In the genomic region with DNA sequence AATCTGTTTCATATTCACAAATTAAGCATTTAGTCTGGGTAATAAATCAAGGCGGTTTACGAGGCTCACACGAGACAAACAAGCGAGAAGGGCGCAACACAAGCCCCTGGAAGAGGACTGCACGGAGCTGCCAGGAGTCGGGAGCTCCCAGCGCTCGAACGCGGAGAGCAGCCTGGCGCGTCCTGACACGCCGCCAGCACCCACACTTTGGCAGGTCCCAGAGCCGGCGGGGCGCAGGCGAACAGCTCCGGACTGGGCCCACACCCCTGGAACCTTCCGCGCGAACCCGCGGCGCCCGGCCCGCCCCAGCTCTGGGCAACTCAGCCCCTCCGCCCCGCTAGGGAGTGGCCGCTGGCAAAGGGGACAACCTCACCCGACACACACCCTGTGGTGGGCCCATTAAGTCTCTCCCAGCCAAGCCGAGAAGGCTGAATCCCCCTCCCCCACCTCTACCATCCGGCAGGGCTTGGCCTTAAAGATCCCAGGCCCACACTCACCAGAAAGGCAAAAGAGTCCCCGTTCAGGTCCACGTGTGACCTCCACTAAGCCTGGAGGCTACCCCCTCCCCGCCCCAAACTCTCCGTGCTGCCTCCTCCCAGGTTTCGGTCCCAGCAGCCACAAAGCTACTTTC, we compare ENCODE assay signal across 1 cellular context.
TF ChIP-seq lines count a peak whose summit lies in the region.

No MANE protein-coding gene starts in this region.

TF ChIP-seq in HEK293, 187 proteins besides CTCF, POLR2A, EP300 and RAD21 (continued from another document):
- TF ChIP-seq, protein P1, sequence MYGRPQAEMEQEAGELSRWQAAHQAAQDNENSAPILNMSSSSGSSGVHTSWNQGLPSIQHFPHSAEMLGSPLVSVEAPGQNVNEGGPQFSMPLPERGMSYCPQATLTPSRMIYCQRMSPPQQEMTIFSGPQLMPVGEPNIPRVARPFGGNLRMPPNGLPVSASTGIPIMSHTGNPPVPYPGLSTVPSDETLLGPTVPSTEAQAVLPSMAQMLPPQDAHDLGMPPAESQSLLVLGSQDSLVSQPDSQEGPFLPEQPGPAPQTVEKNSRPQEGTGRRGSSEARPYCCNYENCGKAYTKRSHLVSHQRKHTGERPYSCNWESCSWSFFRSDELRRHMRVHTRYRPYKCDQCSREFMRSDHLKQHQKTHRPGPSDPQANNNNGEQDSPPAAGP (tag by site-specific recombination; IDR thresholded peaks at IDR 0.05), result peak; percentile 39; the same call in 1 of the 2 replicates
- TF ChIP-seq ZNF558 (tag by site-specific recombination; IDR thresholded peaks at IDR 0.05) (no peak), ZNF324 (tag by site-specific recombination; IDR thresholded peaks at IDR 0.05) (no peak), ZNF37A (tag by site-specific recombination; IDR thresholded peaks at IDR 0.05) (no peak), ZNF530 (tag by site-specific recombination; IDR thresholded peaks at IDR 0.05; ENCODE audit: low read depth) (no peak), ZNF157 (tag by site-specific recombination; IDR thresholded peaks at IDR 0.05) (no peak), ZNF529 (tag by site-specific recombination; IDR thresholded peaks at IDR 0.05; ENCODE audit: insufficient replicate concordance) (no peak), BCL11A (tag by site-specific recombination; IDR thresholded peaks at IDR 0.05; ENCODE audit: low read depth) (no peak), KLF16 (tag by site-specific recombination; IDR thresholded peaks at IDR 0.05) (no peak), YY1 (tag by site-specific recombination; IDR thresholded peaks at IDR 0.05) (no peak), YY2 (tag by site-specific recombination; IDR thresholded peaks at IDR 0.05) (no peak), ZSCAN16 (tag by site-specific recombination; IDR thresholded peaks at IDR 0.05) (no peak), OSR2 (tag by site-specific recombination; IDR thresholded peaks at IDR 0.05) (no peak), KLF1 (tag by site-specific recombination; IDR thresholded peaks at IDR 0.05) (peak; percentile 92), SETDB1 (IDR thresholded peaks at IDR 0.05; ENCODE audit: insufficient read length, low read length) (no peak), ZBTB8A (tag by site-specific recombination; IDR thresholded peaks at IDR 0.05) (peak; percentile 93)
- TF ChIP-seq, protein P2, sequence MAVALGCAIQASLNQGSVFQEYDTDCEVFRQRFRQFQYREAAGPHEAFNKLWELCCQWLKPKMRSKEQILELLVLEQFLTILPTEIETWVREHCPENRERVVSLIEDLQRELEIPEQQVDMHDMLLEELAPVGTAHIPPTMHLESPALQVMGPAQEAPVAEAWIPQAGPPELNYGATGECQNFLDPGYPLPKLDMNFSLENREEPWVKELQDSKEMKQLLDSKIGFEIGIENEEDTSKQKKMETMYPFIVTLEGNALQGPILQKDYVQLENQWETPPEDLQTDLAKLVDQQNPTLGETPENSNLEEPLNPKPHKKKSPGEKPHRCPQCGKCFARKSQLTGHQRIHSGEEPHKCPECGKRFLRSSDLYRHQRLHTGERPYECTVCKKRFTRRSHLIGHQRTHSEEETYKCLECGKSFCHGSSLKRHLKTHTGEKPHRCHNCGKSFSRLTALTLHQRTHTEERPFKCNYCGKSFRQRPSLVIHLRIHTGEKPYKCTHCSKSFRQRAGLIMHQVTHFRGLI (tag by site-specific recombination; IDR thresholded peaks at IDR 0.05), result no peak
- TF ChIP-seq, protein P3, sequence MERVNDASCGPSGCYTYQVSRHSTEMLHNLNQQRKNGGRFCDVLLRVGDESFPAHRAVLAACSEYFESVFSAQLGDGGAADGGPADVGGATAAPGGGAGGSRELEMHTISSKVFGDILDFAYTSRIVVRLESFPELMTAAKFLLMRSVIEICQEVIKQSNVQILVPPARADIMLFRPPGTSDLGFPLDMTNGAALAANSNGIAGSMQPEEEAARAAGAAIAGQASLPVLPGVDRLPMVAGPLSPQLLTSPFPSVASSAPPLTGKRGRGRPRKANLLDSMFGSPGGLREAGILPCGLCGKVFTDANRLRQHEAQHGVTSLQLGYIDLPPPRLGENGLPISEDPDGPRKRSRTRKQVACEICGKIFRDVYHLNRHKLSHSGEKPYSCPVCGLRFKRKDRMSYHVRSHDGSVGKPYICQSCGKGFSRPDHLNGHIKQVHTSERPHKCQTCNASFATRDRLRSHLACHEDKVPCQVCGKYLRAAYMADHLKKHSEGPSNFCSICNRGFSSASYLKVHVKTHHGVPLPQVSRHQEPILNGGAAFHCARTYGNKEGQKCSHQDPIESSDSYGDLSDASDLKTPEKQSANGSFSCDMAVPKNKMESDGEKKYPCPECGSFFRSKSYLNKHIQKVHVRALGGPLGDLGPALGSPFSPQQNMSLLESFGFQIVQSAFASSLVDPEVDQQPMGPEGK (tag by site-specific recombination; IDR thresholded peaks at IDR 0.05), result no peak
TF ChIP-seq in HEK293: peak in this region for 4.
